21 cellular contexts compared by ENCODE assay signal in the genomic region with DNA sequence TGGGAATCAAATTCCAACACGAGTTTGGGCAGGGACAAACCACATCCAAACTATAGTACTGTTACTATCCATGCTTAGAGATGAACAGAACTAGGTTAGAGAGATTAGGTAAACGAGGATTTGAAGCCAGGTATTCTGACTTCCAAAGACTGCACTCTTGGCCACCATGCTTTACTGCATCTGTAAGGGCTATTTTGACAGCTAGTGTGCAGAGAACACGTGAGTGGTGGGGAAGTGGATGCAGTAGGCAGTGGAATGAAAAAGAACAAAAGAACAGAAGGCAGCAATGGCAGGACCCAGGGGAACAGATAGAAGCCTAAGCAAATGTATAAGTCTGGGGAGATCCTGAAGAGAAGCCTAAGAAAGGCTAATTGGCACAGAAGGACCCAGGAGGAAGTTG. TPM values are rescaled to one million over a fixed set of nuclear protein-coding genes. Genes with fewer than 3 reads are reported as not detected.
DNase-seq lines count a peak whose midpoint lies in the region; TF ChIP-seq lines count a peak whose summit lies in the region.
"Had no signal": no experiment of that assay in that cellular context is flagged by ENCODE, and none has a peak within 500 bp of the region (broad histone marks: within the 10 kb centered on the region; RNA-seq: fewer than 3 reads in every experiment).

No MANE protein-coding gene starts in this region.

- no peak overlapping the region for H4K8ac ChIP-seq in mesendoderm (ENCODE audit: low read depth, low read length)

- no peak overlapping the region for H3K23ac ChIP-seq in mesendoderm (ENCODE audit: low read length)

- H3K4me1 ChIP-seq in mesendoderm (ENCODE audit: control insufficient read depth, low read depth, low read length), result peaks cover 7% of the 10 kb centered on the region
- no peaks in the 10 kb centered on the region for H3K4me1 ChIP-seq in BE2C
- H3K4me1 ChIP-seq: BLaER1 treated with 17β-estradiol and CSF1 and Interleukin-3, amounts not matched to agents 10 nM and 100 nM; Caco-2 had no signal

- H3K4me2 ChIP-seq in mesendoderm (ENCODE audit: low read length), result no peak overlapping the region
- H3K4me2 ChIP-seq: BLaER1 treated with 17β-estradiol and CSF1 and Interleukin-3, amounts not matched to agents 10 nM and 100 nM had no signal

- H2BK120ac ChIP-seq in mesendoderm (ENCODE audit: low read depth, low read length), result no peak overlapping the region

- H3K56ac ChIP-seq in mesendoderm (ENCODE audit: low read length), result no peak overlapping the region

- no peak overlapping the region for H2BK15ac ChIP-seq in mesendoderm (replicated peaks; ENCODE audit: low read depth)

- no peaks in the 10 kb centered on the region for H3K27me3 ChIP-seq in mesendoderm (ENCODE audit: insufficient read depth, low read length, poor library complexity)
- peaks cover 1% of the 10 kb centered on the region; the same call in 1 of the 2 replicates for H3K27me3 ChIP-seq in BE2C
- H3K27me3 ChIP-seq: BLaER1 treated with 17β-estradiol and CSF1 and Interleukin-3, amounts not matched to agents 10 nM and 100 nM had no signal

- H3K18ac ChIP-seq in mesendoderm (ENCODE audit: low read length), result peak overlapping the region; percentile 4

- TF ChIP-seq CTCF in BE2C (IDR thresholded peaks at IDR 0.05; ENCODE audit: low read depth, low read length), result no peak

- WGBS in mesendoderm (ENCODE audit: extremely low coverage, insufficient coverage, low lambda C conversion rate), result no CpG with 5 or more reads among the region's 3 CpGs

- H2BK5ac ChIP-seq in mesendoderm (ENCODE audit: low read length), result no peak overlapping the region

- no peak overlapping the region for H3K4ac ChIP-seq in mesendoderm (ENCODE audit: low read depth, low read length)

- peak; percentile 27 to 30 for DNase-seq in NCI-H187 (lab: John Stamatoyannopoulos, UW)
- peak; percentile 66 for DNase-seq in NCI-H187 treated with DMSO at 0.1 percent for 48 hours (lab: John Stamatoyannopoulos, UW)
- no peak for DNase-seq in mesendoderm
- no peak for DNase-seq in DMS53 treated with DMSO at 0.1 percent for 48 hours (lab: John Stamatoyannopoulos, UW; ENCODE audit: unreplicated experiment)
- no peak for DNase-seq in NCI-H2081 (lab: John Stamatoyannopoulos, UW)
- no peak for DNase-seq in BE2C
- DNase-seq: 8988T; ACHN; Caco-2; Calu3; CD4-positive, alpha-beta T cell; CD8-positive, alpha-beta T cell; DMS79; DND-41; EL; GDM1 had no signal

- no peak overlapping the region for H2AK5ac ChIP-seq in mesendoderm (ENCODE audit: low read length)

- no peak overlapping the region for H4K5ac ChIP-seq in mesendoderm (ENCODE audit: low read length)

- H3K9me3 ChIP-seq in BE2C, result no peaks in the 10 kb centered on the region
- H3K9me3 ChIP-seq: BLaER1 treated with 17β-estradiol and CSF1 and Interleukin-3, amounts not matched to agents 10 nM and 100 nM; Caco-2 had no signal

- no peak overlapping the region for H3K27ac ChIP-seq in mesendoderm (ENCODE audit: low read depth, low read length)
- H3K27ac ChIP-seq: BLaER1 treated with 17β-estradiol and CSF1 and Interleukin-3, amounts not matched to agents 10 nM and 100 nM; C4-2B had no signal

- H3K9ac ChIP-seq in mesendoderm (ENCODE audit: low read length), result no peak overlapping the region
- H3K9ac ChIP-seq: BLaER1 treated with 17β-estradiol and CSF1 and Interleukin-3, amounts not matched to agents 10 nM and 100 nM had no signal

- no peaks in the 10 kb centered on the region for H3K79me1 ChIP-seq in mesendoderm (ENCODE audit: low read length)

- no peaks in the 10 kb centered on the region for H3K79me2 ChIP-seq in mesendoderm (ENCODE audit: control insufficient read depth, insufficient read depth, low read length)

- H3K4me3 ChIP-seq in mesendoderm (ENCODE audit: low read length) (no peak overlapping the region), BE2C (ENCODE audit: low read depth, low read length) (no peak overlapping the region)
- H3K4me3 ChIP-seq: BLaER1 treated with 17β-estradiol and CSF1 and Interleukin-3, amounts not matched to agents 10 nM and 100 nM; GM12878 had no signal

- H3K36me3 ChIP-seq in mesendoderm (ENCODE audit: control insufficient read depth, insufficient read depth, low read length) (no peaks in the 10 kb centered on the region), BE2C (no peaks in the 10 kb centered on the region)
- H3K36me3 ChIP-seq: BLaER1 treated with 17β-estradiol and CSF1 and Interleukin-3, amounts not matched to agents 10 nM and 100 nM had no signal

RNA-seq across cellular contexts. Expression of a gene that starts 59.1 kb away (rescaled TPM):
- not detected for polyA plus RNA-seq in mesendoderm (2013, experiment 1 of 2)
- polyA plus RNA-seq in mesendoderm (2013, experiment 2 of 2), result not detected
- not detected for polyA plus RNA-seq in BE2C (2012; ENCODE audit: insufficient read depth, insufficient read length, low read depth)
- polyA plus RNA-seq: AG04450, BJ, GM12878 had no signal

Comparison
In these comparisons a context has a peak if more than half of its experiments do, and no peak if none do; other contexts are left out.
1. DNase-seq: peak in NCI-H187 (2 of 2) and NCI-H187 treated with DMSO at 0.1 percent for 48 hours (single experiment); none in mesendoderm (single experiment), DMS53 treated with DMSO at 0.1 percent for 48 hours (single experiment), NCI-H2081 (0 of 2) and BE2C (single experiment).